Comparison of ENCODE assay signal across 9 cellular contexts in the genomic region with DNA sequence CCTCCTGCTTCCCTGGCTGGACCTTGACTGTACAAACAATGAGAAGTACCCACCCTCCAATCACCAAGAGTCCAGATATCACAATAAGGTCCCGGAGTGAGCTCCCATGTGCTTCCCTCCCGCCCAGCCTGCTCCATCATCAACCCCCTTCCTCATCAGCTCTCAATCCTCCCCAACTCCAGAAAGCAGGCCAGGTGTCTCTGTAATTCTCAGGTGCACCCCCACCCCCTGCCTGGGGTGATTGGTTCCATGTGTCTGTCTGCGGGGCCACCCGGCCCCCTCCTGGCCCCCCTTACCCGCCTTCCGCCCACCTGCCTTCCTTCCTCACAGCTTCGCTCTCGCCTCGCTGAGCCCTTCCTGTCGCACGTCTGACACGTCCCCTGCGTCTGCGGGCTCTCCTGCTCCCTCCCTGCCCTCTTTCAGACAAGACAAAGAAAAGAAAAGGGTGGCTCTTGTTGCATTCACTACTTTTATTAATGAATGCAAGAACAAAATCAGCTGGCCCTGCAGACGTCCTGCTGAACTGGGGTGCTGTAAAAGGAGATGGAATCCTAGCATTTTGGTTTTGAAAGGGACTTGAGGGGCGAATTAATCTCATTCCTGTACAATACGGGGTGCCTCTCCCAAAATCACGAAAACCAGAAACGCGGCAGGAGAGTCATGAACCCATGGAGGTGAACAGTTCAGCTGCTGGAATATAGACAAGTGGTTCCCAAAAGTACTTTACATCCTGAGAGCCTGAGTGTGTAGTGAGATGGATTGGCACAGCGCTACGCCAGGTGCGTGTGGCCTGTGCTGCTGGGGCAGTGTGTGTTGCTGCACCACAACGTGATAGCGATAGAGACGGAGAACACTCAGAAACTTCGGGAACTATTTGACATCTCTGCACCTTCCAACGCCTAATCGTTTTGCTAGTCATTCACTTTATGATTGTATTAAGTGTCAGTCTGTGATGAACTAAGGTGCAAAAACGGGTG. TPM values are rescaled to one million over a fixed set of nuclear protein-coding genes. Genes with fewer than 3 reads are reported as not detected.
DNase-seq lines count a peak whose midpoint lies in the region; ATAC-seq and TF ChIP-seq lines count a peak whose summit lies in the region.
"Had no signal": no experiment of that assay in that cellular context is flagged by ENCODE, and none has a peak within 500 bp of the region (broad histone marks: within the 10 kb centered on the region; RNA-seq: fewer than 3 reads in every experiment).

No MANE protein-coding gene starts in this region.

- H3K4me2 ChIP-seq in PC-9: no peak overlapping the region

- no TSS peak for BruUV-seq in PC-9 (replicated peaks; lab: Mats Ljungman, UMichigan)

- peak overlapping the region; percentile 43 for H3K4me3 ChIP-seq in iPS-15b (ENCODE audit: low read depth, low read length)
- H3K4me3 ChIP-seq in PC-9: no peak overlapping the region

- peaks cover 35% of the 10 kb centered on the region for H3F3A ChIP-seq in PC-9 (ENCODE audit: insufficient read depth, low read depth)

- ATAC-seq in HG03175 (IDR thresholded peaks at IDR 0.05; ENCODE audit: unreplicated experiment): peak; percentile 87

- H3K36me3 ChIP-seq in iPS-15b (ENCODE audit: control insufficient read depth, insufficient read depth, low read length) (no peaks in the 10 kb centered on the region), PC-9 (ENCODE audit: low read depth) (no peaks in the 10 kb centered on the region)

- no peak for TF ChIP-seq CTCF in PC-9 (conservative IDR thresholded peaks at IDR 0.05)

- peak overlapping the region; percentile 78 for H3K4me3 Mint-ChIP-seq in T-helper 1 cell treated with Interleukin-12 subunit alpha and Interleukin-12 subunit beta and Interleukin-4 antibody, amounts not matched to agents 30 μg/mL and 1 μg/mL, for 36 hours
- H3K4me3 Mint-ChIP-seq in stimulated activated naive CD8-positive, alpha-beta T cell treated with anti-CD3 and anti-CD28 coated beads, Interleukin-15, Interleukin-2, amounts not matched to agents 100 ng/mL and 50 ng/mL, for 24 hours: peak overlapping the region; percentile 78

- H3K4me1 Mint-ChIP-seq in T-helper 1 cell treated with Interleukin-12 subunit alpha and Interleukin-12 subunit beta and Interleukin-4 antibody, amounts not matched to agents 30 μg/mL and 1 μg/mL, for 36 hours (ENCODE audit: low read depth): peaks cover 28% of the 10 kb centered on the region
- H3K4me1 Mint-ChIP-seq in stimulated activated naive CD8-positive, alpha-beta T cell treated with anti-CD3 and anti-CD28 coated beads, Interleukin-15, Interleukin-2, amounts not matched to agents 100 ng/mL and 50 ng/mL, for 24 hours (ENCODE audit: low read depth): peaks cover 15% of the 10 kb centered on the region

- intact Hi-C loops in PC-9 (cut with micrococcal nuclease; ENCODE audit: unreplicated experiment): loop anchor here (2.0 kb wide), 1 partner anchor 16 kb away; no protein-coding TSS in a partner anchor

- no peaks in the 10 kb centered on the region for H3K9me3 Mint-ChIP-seq in T-helper 1 cell treated with Interleukin-12 subunit alpha and Interleukin-12 subunit beta and Interleukin-4 antibody, amounts not matched to agents 30 μg/mL and 1 μg/mL, for 36 hours
- H3K9me3 Mint-ChIP-seq in stimulated activated naive CD8-positive, alpha-beta T cell treated with anti-CD3 and anti-CD28 coated beads, Interleukin-15, Interleukin-2, amounts not matched to agents 100 ng/mL and 50 ng/mL, for 24 hours: no peaks in the 10 kb centered on the region

- H3K9ac ChIP-seq in iPS-15b (ENCODE audit: low read depth, low read length): no peak overlapping the region

- H3K79me2 ChIP-seq in PC-9 (ENCODE audit: low read depth): no peaks in the 10 kb centered on the region

- CTCF ChIA-PET in PC-9 (lab: Charles Lee): no interaction called here

- no peaks in the 10 kb centered on the region for H3K27me3 Mint-ChIP-seq in T-helper 1 cell treated with Interleukin-12 subunit alpha and Interleukin-12 subunit beta and Interleukin-4 antibody, amounts not matched to agents 30 μg/mL and 1 μg/mL, for 36 hours (ENCODE audit: low read depth)
- peaks cover 9% of the 10 kb centered on the region for H3K27me3 Mint-ChIP-seq in stimulated activated naive CD8-positive, alpha-beta T cell treated with anti-CD3 and anti-CD28 coated beads, Interleukin-15, Interleukin-2, amounts not matched to agents 100 ng/mL and 50 ng/mL, for 24 hours

- H3K9me3 ChIP-seq in iPS-15b (ENCODE audit: control insufficient read depth, insufficient read depth, low read length) (no peaks in the 10 kb centered on the region), PC-9 (ENCODE audit: insufficient read depth, low read depth) (no peaks in the 10 kb centered on the region)

- no peak overlapping the region for H2AFZ ChIP-seq in PC-9

- H3K27me3 ChIP-seq in iPS-15b (ENCODE audit: control insufficient read depth, insufficient read depth, low read length) (peaks cover 22% of the 10 kb centered on the region), PC-9 (ENCODE audit: insufficient read depth, low read depth) (no peaks in the 10 kb centered on the region)

- peak; percentile 15 for DNase-seq in DMS53 (lab: John Stamatoyannopoulos, UW)
- no peak for DNase-seq in DMS53 treated with DMSO at 0.1 percent for 48 hours (lab: John Stamatoyannopoulos, UW; ENCODE audit: unreplicated experiment)
- DNase-seq in Ammon's horn (ENCODE audit: low spot score): no peak
- no peak for DNase-seq in PC-9

- H3K4me1 ChIP-seq in iPS-15b (ENCODE audit: control insufficient read depth, insufficient read depth, low read length) (peaks cover 3% of the 10 kb centered on the region), PC-9 (replicated peaks; ENCODE audit: insufficient read depth) (peaks cover 46% of the 10 kb centered on the region)

- no peaks in the 10 kb centered on the region for H3K9me2 ChIP-seq in PC-9 (ENCODE audit: insufficient read depth)

- no peaks in the 10 kb centered on the region for H4K20me1 ChIP-seq in PC-9 (ENCODE audit: insufficient read depth)

- peak overlapping the region; percentile 82 for H3K27ac Mint-ChIP-seq in T-helper 1 cell treated with Interleukin-12 subunit alpha and Interleukin-12 subunit beta and Interleukin-4 antibody, amounts not matched to agents 30 μg/mL and 1 μg/mL, for 36 hours
- H3K27ac Mint-ChIP-seq in stimulated activated naive CD8-positive, alpha-beta T cell treated with anti-CD3 and anti-CD28 coated beads, Interleukin-15, Interleukin-2, amounts not matched to agents 100 ng/mL and 50 ng/mL, for 24 hours: peak overlapping the region; percentile 96

- H3K27ac ChIP-seq in PC-9: no peak overlapping the region
- H3K27ac ChIP-seq: 22Rv1 had no signal

- peaks cover 1% of the 10 kb centered on the region for H3K36me3 Mint-ChIP-seq in T-helper 1 cell treated with Interleukin-12 subunit alpha and Interleukin-12 subunit beta and Interleukin-4 antibody, amounts not matched to agents 30 μg/mL and 1 μg/mL, for 36 hours (ENCODE audit: low read depth)
- no peaks in the 10 kb centered on the region for H3K36me3 Mint-ChIP-seq in stimulated activated naive CD8-positive, alpha-beta T cell treated with anti-CD3 and anti-CD28 coated beads, Interleukin-15, Interleukin-2, amounts not matched to agents 100 ng/mL and 50 ng/mL, for 24 hours (ENCODE audit: low read depth)

- POLR2A ChIA-PET in PC-9 (lab: Charles Lee; ENCODE audit: unreplicated experiment): no interaction called here

RNA-seq across cellular contexts. Expression of a gene that starts 26.4 kb away (rescaled TPM):
- 106 and 133 TPM in 2 replicates for total RNA-seq in PC-9 (2021)
